ENCODE assay signal across 28 cellular contexts in genomic region chr4:40713798-40714197, GRCh38. TPM values are rescaled to one million over a fixed set of nuclear protein-coding genes. Genes with fewer than 3 reads are reported as not detected.
"Had no signal": no experiment of that assay in that cellular context is flagged by ENCODE, and none has a peak within 500 bp of the region (broad histone marks: within the 10 kb centered on the region; RNA-seq: fewer than 3 reads in every experiment).

No MANE protein-coding gene starts in this region.

- H3K9me3 ChIP-seq: esophagus squamous epithelium, gastroesophageal sphincter, prostate gland, right lobe of liver, spleen, testis, tibial nerve, upper lobe of right lung, vagina had no signal

- FAIRE-seq: kidney had no signal

- H3K4me1 Mint-ChIP-seq: immature natural killer cell; naive B cell; stimulated activated naive CD8-positive, alpha-beta T cell treated with anti-CD3 and anti-CD28 coated beads, Interleukin-15, amount 100 ng/mL, for 72 hours had no signal

- H3K4me3 ChIP-seq: esophagus squamous epithelium, gastroesophageal sphincter, lung, prostate gland, right lobe of liver, spleen, testis, tibial nerve, upper lobe of right lung, vagina had no signal

- H3K27ac Mint-ChIP-seq: effector memory CD8-positive, alpha-beta T cell; immature natural killer cell; naive B cell; nephron progenitor cell; stimulated activated naive B cell treated with anti-CD40 and anti-IgM and Interleukin-4, amounts not matched to agents 10 μg/mL and 1 μg/mL and 100 μg/mL, for 72 hours had no signal

- ATAC-seq: effector memory CD8-positive, alpha-beta T cell; gastroesophageal sphincter; left colon; left ventricle myocardium superior; right lobe of liver; stimulated activated naive B cell treated with anti-CD40 and anti-IgM and Interleukin-4, amounts not matched to agents 10 μg/mL and 1 μg/mL and 100 μg/mL, for 72 hours; stimulated activated naive CD8-positive, alpha-beta T cell treated with anti-CD3 and anti-CD28 coated beads, Interleukin-15, amount 100 ng/mL, for 72 hours; upper lobe of right lung had no signal

- H3K36me3 Mint-ChIP-seq: immature natural killer cell; naive B cell; stimulated activated naive B cell treated with anti-CD40 and anti-IgM and Interleukin-4, amounts not matched to agents 10 μg/mL and 1 μg/mL and 100 μg/mL, for 72 hours had no signal

- H3K27me3 ChIP-seq: esophagus squamous epithelium, right lobe of liver, spleen, testis, tibial nerve, upper lobe of right lung, vagina had no signal

- H3K27ac ChIP-seq: esophagus squamous epithelium, gastroesophageal sphincter, parathyroid adenoma, prostate gland, right lobe of liver, spleen, testis, tibial nerve, upper lobe of right lung, vagina had no signal

- H3K4me1 ChIP-seq: gastroesophageal sphincter, parathyroid adenoma, prostate gland, testis, tibial nerve, upper lobe of right lung, vagina had no signal

- H3K4me3 Mint-ChIP-seq: effector memory CD8-positive, alpha-beta T cell; immature natural killer cell; naive B cell; nephron progenitor cell; stimulated activated naive B cell treated with anti-CD40 and anti-IgM and Interleukin-4, amounts not matched to agents 10 μg/mL and 1 μg/mL and 100 μg/mL, for 72 hours; stimulated activated naive CD8-positive, alpha-beta T cell treated with anti-CD3 and anti-CD28 coated beads, Interleukin-15, amount 100 ng/mL, for 72 hours had no signal

- DNase-seq: cortex of kidney; effector memory CD8-positive, alpha-beta T cell; esophagus squamous epithelium; foreskin fibroblast; glutamatergic neuron; immature natural killer cell; kidney; left colon; left ventricle myocardium superior; mesenchymal stem cell; naive B cell; nephron progenitor cell; retina; right lobe of liver; spleen; stimulated activated CD4-positive, alpha-beta T cell treated with anti-CD3 and anti-CD28 coated beads, Interleukin-15, amount 100 ng/mL, for 24 hours; stimulated activated CD4-positive, alpha-beta T cell treated with anti-CD3 and anti-CD28 coated beads, Interleukin-1b, Interleukin-23, amount 100 ng/mL, for 48 hours; stimulated activated CD4-positive, alpha-beta T cell treated with anti-CD3 and anti-CD28 coated beads, Interleukin-4, amount 100 ng/mL, for 24 hours; stimulated activated naive B cell treated with anti-CD40 and anti-IgM and Interleukin-4, amounts not matched to agents 10 μg/mL and 1 μg/mL and 100 μg/mL, for 72 hours; stimulated activated naive CD8-positive, alpha-beta T cell treated with anti-CD3 and anti-CD28 coated beads, Interleukin-15, amount 100 ng/mL, for 72 hours; testis; upper lobe of right lung had no signal

- H3K36me3 ChIP-seq: esophagus squamous epithelium, gastroesophageal sphincter, prostate gland, right lobe of liver, spleen, tibial nerve, upper lobe of right lung, vagina had no signal

- H3K9me3 Mint-ChIP-seq: effector memory CD8-positive, alpha-beta T cell; immature natural killer cell; naive B cell; nephron progenitor cell; stimulated activated naive B cell treated with anti-CD40 and anti-IgM and Interleukin-4, amounts not matched to agents 10 μg/mL and 1 μg/mL and 100 μg/mL, for 72 hours; stimulated activated naive CD8-positive, alpha-beta T cell treated with anti-CD3 and anti-CD28 coated beads, Interleukin-15, amount 100 ng/mL, for 72 hours had no signal

RNA-seq across cellular contexts. Expression of gene NSUN7, which starts 36.0 kb away (rescaled TPM):
- polyA plus RNA-seq: immature natural killer cell had no signal
